Comparison of ENCODE assay signal across 14 cellular contexts in genomic region chr9:135737840-135738521, GRCh38. TPM values are rescaled to one million over a fixed set of nuclear protein-coding genes. Genes with fewer than 3 reads are reported as not detected.
DNase-seq lines count a peak whose midpoint lies in the region; ATAC-seq and TF ChIP-seq lines count a peak whose summit lies in the region.
"Had no signal": no experiment of that assay in that cellular context is flagged by ENCODE, and none has a peak within 500 bp of the region (broad histone marks: within the 10 kb centered on the region; RNA-seq: fewer than 3 reads in every experiment).

No MANE protein-coding gene starts in this region.

- RAD21 ChIA-PET in HCT116 (lab: Charles Lee; ENCODE audit: low non-redundant PET in 1 of 2, low total read pairs in 2 of 2, uncharacterized antibody in 2 of 2, unreplicated experiment in 2 of 2) = no interaction called here

- H3K4me3 ChIP-seq in BLaER1 (no peak overlapping the region), HCT116 (replicated peaks in 1 of 2; ENCODE audit: low read depth in 1 of 2, low read length in 2 of 2) (no peak overlapping the region), Panc1 (ENCODE audit: low read depth in 2 of 2, low read length in 2 of 2) (no peak overlapping the region), neuronal stem cell (ENCODE audit: low read length in 2 of 2) (no peak overlapping the region), tibial artery (no peak overlapping the region)
- H3K4me3 ChIP-seq: GM23338, HAP-1 had no signal

- H3K4me3 Mint-ChIP-seq in nephron progenitor cell = no peak overlapping the region
- H3K4me3 Mint-ChIP-seq: CD8-positive, alpha-beta memory T cell had no signal

- H4K20me1 ChIP-seq in BLaER1 (no peaks in the 10 kb centered on the region), HCT116 (ENCODE audit: insufficient read depth) (no peaks in the 10 kb centered on the region)

- no peak overlapping the region for H2BK12ac ChIP-seq in neuronal stem cell (ENCODE audit: low read length)

- peak overlapping the region; percentile 53 for H3K4ac ChIP-seq in neuronal stem cell (ENCODE audit: low read length)

- 0 out of 2 replicates have a peak, but pooled peaks have one; percentile 13 for ATAC-seq in HCT116
- peak; percentile 51 for ATAC-seq in Panc1
- ATAC-seq: GM23338 had no signal

- no peak for TF ChIP-seq POLR2A in HCT116 (IDR thresholded peaks at IDR 0.05; ENCODE audit: borderline replicate concordance, extremely low read depth, insufficient read depth, insufficient read length)

- no peak overlapping the region for H4K8ac ChIP-seq in neuronal stem cell (ENCODE audit: low read depth, low read length)

- DNase-seq in HCT116 (ENCODE audit: low read depth, low spot score) (no peak), Panc1 (ENCODE audit: low read depth, low spot score) (no peak), neuronal stem cell (ENCODE audit: low spot score) (no peak), nephron progenitor cell (no peak), posterior cingulate gyrus (no peak), tibial artery (no peak)
- DNase-seq: BE2C; Caco-2; CD8-positive, alpha-beta memory T cell had no signal

- no peak overlapping the region for H2BK5ac ChIP-seq in neuronal stem cell (ENCODE audit: low read length)

- no peak overlapping the region for H4K91ac ChIP-seq in neuronal stem cell (ENCODE audit: low read depth, low read length, poor library complexity)

- H3K4me1 Mint-ChIP-seq in nephron progenitor cell = no peaks in the 10 kb centered on the region
- H3K4me1 Mint-ChIP-seq: CD8-positive, alpha-beta memory T cell had no signal

- H3K18ac ChIP-seq in neuronal stem cell (ENCODE audit: low read length) = peak overlapping the region; percentile 71

- intact Hi-C loops in HCT116 (cut with micrococcal nuclease) = no loop called here
- intact Hi-C loops in Panc1 (cut with micrococcal nuclease; ENCODE audit: unreplicated experiment) = no loop called here
- intact Hi-C loops in posterior cingulate gyrus (cut with DNase I) = no loop called here
- intact Hi-C loops in tibial artery (cut with DNase I; ENCODE audit: low total_unique reads) = no loop called here

- H3K4me2 ChIP-seq in BLaER1 (peak overlapping the region; percentile 62), HCT116 (ENCODE audit: low read length) (no peak overlapping the region), neuronal stem cell (ENCODE audit: insufficient read depth, low read length, poor library complexity, severe bottlenecking) (no peak overlapping the region)
- H3K4me2 ChIP-seq: GM23338 had no signal

- TF ChIP-seq CTCF in HCT116 (IDR thresholded peaks at IDR 0.05 in 2 of 3, conservative IDR thresholded peaks at IDR 0.05 in 1 of 3; ENCODE audit: borderline replicate concordance in 1 of 3, insufficient read depth in 1 of 3, low read depth in 2 of 3, low read length in 2 of 3) (no peak), Panc1 (IDR thresholded peaks at IDR 0.05) (no peak), nephron progenitor cell (IDR thresholded peaks at IDR 0.05) (no peak), tibial artery (IDR thresholded peaks at IDR 0.05) (no peak)

- H3K27ac ChIP-seq in BLaER1 = no peak overlapping the region
- no peak overlapping the region for H3K27ac ChIP-seq in HCT116 (ENCODE audit: low read depth, low read length)
- no peak overlapping the region for H3K27ac ChIP-seq in Panc1 (ENCODE audit: low read length)
- H3K27ac ChIP-seq in neuronal stem cell (replicated peaks; ENCODE audit: low read length) = no peak overlapping the region
- H3K27ac ChIP-seq in tibial artery = no peak overlapping the region

- H3K9me3 ChIP-seq in BLaER1 (no peaks in the 10 kb centered on the region), HCT116 (ENCODE audit: control insufficient read depth in 1 of 2, insufficient read depth in 1 of 2, low read depth in 1 of 2, low read length in 2 of 2) (no peaks in the 10 kb centered on the region), Panc1 (ENCODE audit: control insufficient read depth, insufficient read depth, low read depth, low read length) (no peaks in the 10 kb centered on the region), neuronal stem cell (replicated peaks in 1 of 2; ENCODE audit: control insufficient read depth in 2 of 2, insufficient read depth in 1 of 2, low read depth in 1 of 2, low read length in 2 of 2) (no peaks in the 10 kb centered on the region), tibial artery (no peaks in the 10 kb centered on the region)
- H3K9me3 ChIP-seq: BE2C, Caco-2, HAP-1 had no signal

- TF ChIP-seq RAD21 in HCT116 (IDR thresholded peaks at IDR 0.05; ENCODE audit: low read depth) = no peak

- peak overlapping the region; percentile 89 for H3K14ac ChIP-seq in neuronal stem cell (ENCODE audit: low read length)

- no TSS peak for BruUV-seq in HCT116 (replicated peaks; lab: Mats Ljungman, UMichigan)
- no TSS peak for BruUV-seq in Panc1 (replicated peaks; lab: Mats Ljungman, UMichigan)

- peak overlapping the region; percentile 98 for H2AK5ac ChIP-seq in neuronal stem cell (ENCODE audit: low read depth, low read length)

- no peaks in the 10 kb centered on the region for H3K9me2 ChIP-seq in HCT116 (ENCODE audit: insufficient read depth)

- no peak overlapping the region for H3K27ac Mint-ChIP-seq in nephron progenitor cell
- H3K27ac Mint-ChIP-seq: CD8-positive, alpha-beta memory T cell; GM23338 had no signal

- H3K36me3 ChIP-seq in BLaER1 = no peaks in the 10 kb centered on the region
- H3K36me3 ChIP-seq in HCT116 (ENCODE audit: control insufficient read depth in 1 of 2, insufficient read depth in 2 of 2, low read length in 2 of 2) = no peaks in the 10 kb centered on the region
- H3K36me3 ChIP-seq in Panc1 (ENCODE audit: control insufficient read depth, insufficient read depth, low read length) = no peaks in the 10 kb centered on the region
- H3K36me3 ChIP-seq in neuronal stem cell (replicated peaks in 1 of 2; ENCODE audit: control insufficient read depth in 2 of 2, insufficient read depth in 2 of 2, low read length in 2 of 2) = no peaks in the 10 kb centered on the region
- no peaks in the 10 kb centered on the region for H3K36me3 ChIP-seq in tibial artery
- H3K36me3 ChIP-seq: BE2C, HAP-1 had no signal

- WGBS in neuronal stem cell (ENCODE audit: extremely low coverage in 2 of 2, insufficient read length in 2 of 2, insufficient replicate concordance in 1 of 2), 2 donors = no CpG with 5 or more reads among the region's 16 CpGs

- H2AFZ ChIP-seq in HCT116 (ENCODE audit: low read depth, low read length, poor library complexity, severe bottlenecking) = no peak overlapping the region
- H2AFZ ChIP-seq in neuronal stem cell (ENCODE audit: low read length) = no peak overlapping the region
- H2AFZ ChIP-seq: GM23338 had no signal

- H3K79me2 ChIP-seq in HCT116 (ENCODE audit: insufficient read depth, low read length) = no peaks in the 10 kb centered on the region

- H3K27me3 ChIP-seq in BLaER1 = peaks cover 8% of the 10 kb centered on the region; the same call in 1 of the 2 replicates
- no peaks in the 10 kb centered on the region for H3K27me3 ChIP-seq in HCT116 (ENCODE audit: insufficient read depth, low read length)
- H3K27me3 ChIP-seq in Panc1 (ENCODE audit: control insufficient read depth, insufficient read depth, low read length) = no peaks in the 10 kb centered on the region
- H3K27me3 ChIP-seq in neuronal stem cell (ENCODE audit: control insufficient read depth in 3 of 3, insufficient read depth in 3 of 3, low read depth in 1 of 3, low read length in 3 of 3) = peaks cover 0 to 23% (median 16%) of the 10 kb centered on the region in 3 experiments
- peaks cover 0 to 81% of the 10 kb centered on the region in 2 donors for H3K27me3 ChIP-seq in tibial artery
- H3K27me3 ChIP-seq: BE2C had no signal

- H2BK15ac ChIP-seq in neuronal stem cell (ENCODE audit: low read length) = peak overlapping the region; percentile 83

- in situ Hi-C loops in Panc1 (cut with HindIII; ENCODE audit: low pct_unique_long_range_greater_than_20kb, low sequenced_read_pairs) = no loop called here

- no peak overlapping the region for H2BK120ac ChIP-seq in neuronal stem cell (ENCODE audit: low read depth, low read length)

- H3K23ac ChIP-seq in neuronal stem cell (ENCODE audit: low read depth, low read length, poor library complexity) = peak overlapping the region; percentile 85

- H3K27me3 Mint-ChIP-seq in nephron progenitor cell (ENCODE audit: low read depth, poor library complexity) = peaks cover 53% of the 10 kb centered on the region

- peaks cover 8% of the 10 kb centered on the region for H3K9me3 Mint-ChIP-seq in nephron progenitor cell
- H3K9me3 Mint-ChIP-seq: CD8-positive, alpha-beta memory T cell; GM23338 had no signal

- H3K79me1 ChIP-seq in neuronal stem cell (ENCODE audit: low read depth, low read length) = peaks cover 2% of the 10 kb centered on the region

- POLR2A ChIA-PET in HCT116 (lab: Charles Lee) (no interaction called here), Panc1 (lab: Charles Lee) (interaction anchor here (0.5 to 0.7 kb wide), 2 partner anchors 95 to 350 kb away, joined by 4 to 10 read pairs; no protein-coding TSS in a partner anchor)

- no peaks in the 10 kb centered on the region for H3K36me3 Mint-ChIP-seq in nephron progenitor cell (ENCODE audit: low read depth)
- H3K36me3 Mint-ChIP-seq: CD8-positive, alpha-beta memory T cell had no signal

- CTCF ChIA-PET in HCT116 (lab: Charles Lee) = no interaction called here
- CTCF ChIA-PET in Panc1 (lab: Charles Lee) = no interaction called here

- H3K9ac ChIP-seq in BLaER1 (no peak overlapping the region), HCT116 (ENCODE audit: low read length) (no peak overlapping the region), neuronal stem cell (ENCODE audit: low read depth, low read length, poor library complexity) (no peak overlapping the region)

- H3K4me1 ChIP-seq in BLaER1 (peaks cover 16% of the 10 kb centered on the region), HCT116 (ENCODE audit: control insufficient read depth in 1 of 2, insufficient read depth in 2 of 2, low read length in 2 of 2) (no peaks in the 10 kb centered on the region; a peak in 1 of 4 replicates), Panc1 (ENCODE audit: control insufficient read depth, insufficient read depth, low read length) (no peaks in the 10 kb centered on the region), neuronal stem cell (ENCODE audit: control insufficient read depth in 2 of 2, insufficient read depth in 1 of 2, low read depth in 1 of 2, low read length in 2 of 2) (peaks cover 0 to 6% of the 10 kb centered on the region in 2 donors), tibial artery (no peaks in the 10 kb centered on the region)
- H3K4me1 ChIP-seq: Caco-2, HAP-1 had no signal

TF ChIP-seq in HCT116, 20 proteins besides CTCF, POLR2A, EP300 and RAD21 (continues in another document):
- TF ChIP-seq EZH2phosphoT487 (IDR thresholded peaks at IDR 0.05; ENCODE audit: borderline replicate concordance) (no peak), ELF1 (IDR thresholded peaks at IDR 0.05; ENCODE audit: borderline replicate concordance, low read depth) (no peak)

RNA-seq across cellular contexts. Expression of gene KCNT1, which starts 36.0 kb away (rescaled TPM):
- total RNA-seq in HCT116 (2021; ENCODE audit: unreplicated experiment) (0.17 TPM), Panc1 (2021; ENCODE audit: unreplicated experiment) (not detected)
- polyA plus RNA-seq in HCT116 (2012) = 0.18 and 0.25 TPM in 2 replicates
- 0.11 TPM for polyA plus RNA-seq in Panc1 (2012; ENCODE audit: insufficient read length)
- 0.10 TPM for polyA plus RNA-seq in neuronal stem cell (2013, experiment 1 of 2)
- 0.07 TPM for polyA plus RNA-seq in neuronal stem cell (2013, experiment 2 of 2)
- total RNA-seq: CD8-positive, alpha-beta memory T cell; Daoy had no signal
- polyA plus RNA-seq: AG04450 had no signal

RNA-seq across cellular contexts. Expression of gene SOHLH1, which starts 38.7 kb away (rescaled TPM):
- total RNA-seq in HCT116 (2021; ENCODE audit: unreplicated experiment) = not detected
- polyA plus RNA-seq in HCT116 (2012) = not detected in 2 replicates
- not detected for total RNA-seq in Panc1 (2021; ENCODE audit: unreplicated experiment)
- not detected for polyA plus RNA-seq in Panc1 (2012; ENCODE audit: insufficient read length)
- polyA plus RNA-seq in neuronal stem cell (2013, experiment 1 of 2) = not detected
- polyA plus RNA-seq in neuronal stem cell (2013, experiment 2 of 2) = not detected
- total RNA-seq: CD8-positive, alpha-beta memory T cell; Daoy had no signal
- polyA plus RNA-seq: AG04450; CD8-positive, alpha-beta memory T cell; GM23338 had no signal
